In the genomic region with DNA sequence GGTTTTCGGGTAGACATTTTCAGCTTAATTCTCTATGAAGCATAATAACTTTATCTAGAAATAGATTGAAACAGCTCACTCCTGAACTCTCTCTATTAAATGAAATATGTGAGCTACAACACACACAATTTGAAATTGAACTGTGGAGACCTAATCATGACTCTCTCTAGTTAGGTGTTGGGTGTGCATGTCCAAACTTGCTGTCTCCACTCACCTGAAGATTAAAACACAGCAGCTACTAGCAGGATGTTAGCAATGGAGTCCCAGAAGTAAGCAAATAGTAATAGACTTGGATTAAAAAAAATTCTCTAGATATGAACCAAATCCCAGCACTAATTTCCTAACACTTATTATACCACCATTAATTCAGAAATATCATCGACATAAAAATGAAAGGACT, we compare ENCODE assay signal across 34 cellular contexts.
"Had no signal": no experiment of that assay in that cellular context is flagged by ENCODE, and none has a peak within 500 bp of the region (broad histone marks: within the 10 kb centered on the region; RNA-seq: fewer than 3 reads in every experiment).

No MANE protein-coding gene starts in this region.

- ATAC-seq: activated CD8-positive, alpha-beta memory T cell treated with anti-CD3 and anti-CD28 coated beads, Interleukin-2, amount 10 ng/mL, durations not matched to agents 7 days and 5 days; activated T-cell treated with anti-CD3 and anti-CD28 coated beads, Interleukin-2, amount 50 U/mL, for 72 hours; activated T-helper 17 cell treated with anti-CD3 and anti-CD28 coated beads, Interleukin-2, amount 50 U/mL, for 72 hours; K562; PC-3 had no signal

- H3K9me3 ChIP-seq: Peyer's patch had no signal

- H3K27ac ChIP-seq: brain microvascular endothelial cell, Peyer's patch, VCaP had no signal

- DNase-seq: activated B cell treated with CpG ODN at 0.5 μM for 24 hours; activated CD4-positive, alpha-beta memory T cell treated with anti-CD3 and anti-CD28 coated beads, Interleukin-2, amount 10 ng/mL, durations not matched to agents 7 days and 5 days; activated CD4-positive, alpha-beta T cell treated with anti-CD3 and anti-CD28 coated beads for 1 hour; activated CD4-positive, alpha-beta T cell treated with anti-CD3 and anti-CD28 coated beads for 48 hours; activated CD8-positive, alpha-beta memory T cell treated with anti-CD3 and anti-CD28 coated beads for 24 hours; activated CD8-positive, alpha-beta memory T cell treated with anti-CD3 and anti-CD28 coated beads, Interleukin-2, amount 10 ng/mL, durations not matched to agents 7 days and 5 days; activated CD8-positive, alpha-beta memory T cell treated with anti-CD3 and anti-CD28 coated beads, Interleukin-2, amount 50 U/mL, for 48 hours; activated effector memory CD4-positive, alpha-beta T cell treated with anti-CD3 and anti-CD28 coated beads, Interleukin-2, amount 50 U/mL, for 16 hours; activated naive CD4-positive, alpha-beta T cell; activated naive CD4-positive, alpha-beta T cell treated with anti-CD3 and anti-CD28 coated beads, Interleukin-2, amount 50 U/mL, for 16 hours; activated naive CD8-positive, alpha-beta T cell treated with anti-CD3 and anti-CD28 coated beads for 36 hours; activated T-cell treated with anti-CD3 and anti-CD28 coated beads, Interleukin-2, amount 50 U/mL, for 72 hours; amniotic stem cell; aorta; brain microvascular endothelial cell; NCI-H1436 treated with DMSO at 0.1 percent for 48 hours; NCI-H1694 treated with DMSO at 0.1 percent for 48 hours; NCI-H2029; NCI-H2227 treated with DMSO at 0.1 percent for 48 hours; NCI-H446; NCI-H510A treated with DMSO at 0.1 percent for 48 hours; NCI-H526 treated with DMSO at 0.1 percent for 48 hours; NCI-H82; PC-3; Peyer's patch; Right ventricle myocardium superior; RPMI8226; SW 1271; T-helper 1 cell; T-helper 2 cell; T-helper 9 cell had no signal

- FAIRE-seq: K562 had no signal

- H3K4me1 ChIP-seq: Peyer's patch had no signal

- H3K4me3 ChIP-seq: K562, Peyer's patch had no signal

- H3K36me3 ChIP-seq: brain microvascular endothelial cell, Peyer's patch had no signal

- H3K27me3 ChIP-seq: brain microvascular endothelial cell, Peyer's patch had no signal
